ENCODE assay signal across 9 cellular contexts in the genomic region with DNA sequence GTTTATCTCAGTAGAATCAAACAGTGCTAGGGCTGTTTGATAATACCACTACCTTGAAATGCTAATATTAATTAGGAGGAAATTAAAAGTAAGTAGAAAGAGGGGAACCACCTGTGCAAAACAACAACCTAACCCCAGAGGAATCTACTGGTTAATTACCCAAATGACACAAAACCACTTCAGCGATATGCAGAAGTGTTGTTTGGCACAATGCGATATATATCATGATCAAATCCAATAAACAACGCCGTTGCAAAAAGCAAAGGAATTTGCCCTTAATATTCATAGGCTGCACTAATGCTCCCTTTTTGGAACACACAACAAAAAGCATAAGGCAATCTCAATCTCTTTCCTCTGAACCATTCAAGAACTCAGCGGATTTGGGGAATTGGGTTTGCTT. TPM values are rescaled to one million over a fixed set of nuclear protein-coding genes. Genes with fewer than 3 reads are reported as not detected.
A peak's percentile ranks its signal among the peaks of the same experiment; 100 is the strongest.
DNase-seq lines count a peak whose midpoint lies in the region; ATAC-seq and TF ChIP-seq lines count a peak whose summit lies in the region.
"Had no signal": no experiment of that assay in that cellular context is flagged by ENCODE, and none has a peak within 500 bp of the region (broad histone marks: within the 10 kb centered on the region; RNA-seq: fewer than 3 reads in every experiment).

No MANE protein-coding gene starts in this region.

- H3K27ac ChIP-seq in cardiac muscle cell: no peak overlapping the region
- no peak overlapping the region for H3K27ac ChIP-seq in urinary bladder (ENCODE audit: low read depth)

- DNase-seq in cardiac muscle cell (ENCODE audit: low read depth in 1 of 2, low spot score in 1 of 2) (no peak), Right ventricle myocardium superior (no peak), astrocyte of the cerebellum (ENCODE audit: low read depth) (no peak), memory B cell (ENCODE audit: low spot score in 2 of 2) (no peak), D341Med (ENCODE audit: low spot score) (no peak), NCI-H187 (lab: John Stamatoyannopoulos, UW) (no peak)
- DNase-seq: NCI-H187 treated with DMSO at 0.1 percent for 48 hours had no signal

- H3K9me3 Mint-ChIP-seq in memory B cell: peaks cover under 1% of the 10 kb centered on the region

- intact Hi-C loops in Right ventricle myocardium superior (cut with DNase I): no loop called here

- H3K27me3 ChIP-seq in cardiac muscle cell: peaks cover 3% of the 10 kb centered on the region

- peaks cover 5% of the 10 kb centered on the region for H3K36me3 Mint-ChIP-seq in memory B cell

- in situ Hi-C loops in astrocyte of the cerebellum (cut with HindIII; ENCODE audit: low sequenced_read_pairs): no loop called here

- H3K4me3 ChIP-seq in cardiac muscle cell (peak overlapping the region; percentile 95), astrocyte of the cerebellum (ENCODE audit: low read depth, low read length) (peak overlapping the region; percentile 89), urinary bladder (ENCODE audit: low read depth, low read length) (peak overlapping the region; percentile 91)

- ATAC-seq in Right ventricle myocardium superior (ENCODE audit: poor library complexity) (no peak), memory B cell (ENCODE audit: low read depth) (no peak), GM21360 (IDR thresholded peaks at IDR 0.05; ENCODE audit: unreplicated experiment) (no peak)

- H3K9me3 ChIP-seq in cardiac muscle cell (ENCODE audit: low read depth): no peaks in the 10 kb centered on the region

- peak overlapping the region; percentile 90 for H3K4me3 Mint-ChIP-seq in memory B cell

- H3K27ac Mint-ChIP-seq in memory B cell: no peak overlapping the region

- no peaks in the 10 kb centered on the region for H3K27me3 Mint-ChIP-seq in memory B cell

- 23% methylated on average over 5 of the region's 5 CpGs for WGBS in urinary bladder

- H3K4me1 ChIP-seq in cardiac muscle cell (ENCODE audit: low read depth): peaks cover 19% of the 10 kb centered on the region
- H3K4me1 ChIP-seq in urinary bladder (ENCODE audit: insufficient read depth): no peaks in the 10 kb centered on the region

- peaks cover 34% of the 10 kb centered on the region for H3K4me1 Mint-ChIP-seq in memory B cell

- TF ChIP-seq CTCF in cardiac muscle cell (IDR thresholded peaks at IDR 0.05; ENCODE audit: low read depth, low read length) (no peak), astrocyte of the cerebellum (IDR thresholded peaks at IDR 0.05; ENCODE audit: low read depth, low read length, missing control alignments) (no peak)

- H3K36me3 ChIP-seq in cardiac muscle cell: no peaks in the 10 kb centered on the region
- H3K36me3 ChIP-seq in urinary bladder (ENCODE audit: insufficient read depth): no peaks in the 10 kb centered on the region

RNA-seq across cellular contexts. Expression of a gene that starts 1.6 kb away (rescaled TPM):
- total RNA-seq in cardiac muscle cell (158 and 402 TPM in 2 replicates), Right ventricle myocardium superior (13.9 TPM), urinary bladder (145 TPM)
- polyA plus RNA-seq in cardiac muscle cell (53.0 and 79.2 TPM in 2 replicates), urinary bladder (35.2 TPM)

RNA-seq across cellular contexts. Expression of a gene that starts 29.2 kb away (rescaled TPM):
- total RNA-seq in cardiac muscle cell (0.39 and 1.5 TPM in 2 replicates), Right ventricle myocardium superior (0.89 TPM), urinary bladder (18.6 TPM)
- polyA plus RNA-seq in cardiac muscle cell (1.0 and 3.3 TPM in 2 replicates), urinary bladder (15.0 TPM)
